Comparison of ENCODE assay signal across 10 cellular contexts in genomic region chr19:39246951-39247669, GRCh38. TPM values are rescaled to one million over a fixed set of nuclear protein-coding genes. Genes with fewer than 3 reads are reported as not detected.
DNase-seq lines count a peak whose midpoint lies in the region; ATAC-seq, FAIRE-seq and TF ChIP-seq lines count a peak whose summit lies in the region.
"Had no signal": no experiment of that assay in that cellular context is flagged by ENCODE, and none has a peak within 500 bp of the region (broad histone marks: within the 10 kb centered on the region; RNA-seq: fewer than 3 reads in every experiment).

No MANE protein-coding gene starts in this region.

- H3K27me3 Mint-ChIP-seq in progenitor cell of endocrine pancreas = peaks cover 61% of the 10 kb centered on the region

- H2BK5ac ChIP-seq in H1 (ENCODE audit: low read depth, low read length) (no peak overlapping the region), neuronal stem cell (ENCODE audit: low read length) (peak overlapping the region; percentile 66)

- BruUV-seq in Panc1 (replicated peaks; lab: Mats Ljungman, UMichigan) = no TSS peak

- intact Hi-C loops in Panc1 (cut with micrococcal nuclease; ENCODE audit: unreplicated experiment) = no loop called here

- CTCF ChIA-PET in Panc1 (lab: Charles Lee) (interaction anchor here (0.6 kb wide), 1 partner anchor 339 kb away, joined by 3 read pairs; no protein-coding TSS in a partner anchor), H1 (lab: Charles Lee; ENCODE audit: partially characterized antibody) (interaction anchor here (0.6 to 1.6 kb wide), 8 partner anchors 15 to 135 kb away, joined by 3 to 5 read pairs (median 4); no protein-coding TSS in a partner anchor)

- H3K79me2 ChIP-seq in H1 (ENCODE audit: control insufficient read depth in 1 of 2, insufficient read depth in 2 of 2, low read length in 2 of 2) = no peaks in the 10 kb centered on the region

- no peak overlapping the region for H2BK20ac ChIP-seq in H1 (ENCODE audit: low read length)

- H2BK120ac ChIP-seq in H1 (replicated peaks; ENCODE audit: low read depth, low read length) (no peak overlapping the region), neuronal stem cell (ENCODE audit: low read depth, low read length) (peak overlapping the region; percentile 47)

- H3K4me3 Mint-ChIP-seq in progenitor cell of endocrine pancreas (ENCODE audit: low read depth) = no peak overlapping the region

- H3K27ac ChIP-seq in Panc1 (ENCODE audit: low read length) (no peak overlapping the region), H1 (ENCODE audit: low read depth, low read length) (no peak overlapping the region), neuronal stem cell (replicated peaks; ENCODE audit: low read length) (no peak overlapping the region)
- H3K27ac ChIP-seq: SK-N-MC had no signal

- DNase-seq in Daoy (ENCODE audit: low read depth) (peak; percentile 62), Panc1 (ENCODE audit: low read depth, low spot score) (no peak), H1 (ENCODE audit: low read depth in 1 of 2, low spot score in 2 of 2) (peak in 1 of 2 experiments; percentile 85), neuronal stem cell (ENCODE audit: low spot score) (no peak), progenitor cell of endocrine pancreas (ENCODE audit: low spot score, unreplicated experiment) (no peak), NCI-H2171 treated with DMSO at 0.1 percent for 48 hours (lab: John Stamatoyannopoulos, UW) (no peak), DMS114 treated with DMSO at 0.1 percent for 48 hours (lab: John Stamatoyannopoulos, UW; ENCODE audit: unreplicated experiment) (no peak), RKO (ENCODE audit: low spot score) (no peak)
- DNase-seq: effector CD8-positive, alpha-beta T cell had no signal

- peak overlapping the region; percentile 31; the same call in 1 of the 2 replicates for H4K8ac ChIP-seq in H1 (ENCODE audit: extremely low read depth, insufficient read depth, low read length)
- H4K8ac ChIP-seq in neuronal stem cell (ENCODE audit: low read depth, low read length) = peak overlapping the region; percentile 17

- no peak overlapping the region for H2BK15ac ChIP-seq in H1 (ENCODE audit: low read length)
- H2BK15ac ChIP-seq in neuronal stem cell (ENCODE audit: low read length) = peak overlapping the region; percentile 49

- no peak overlapping the region for H3K27ac Mint-ChIP-seq in progenitor cell of endocrine pancreas

- H3K27me3 ChIP-seq in Panc1 (ENCODE audit: control insufficient read depth, insufficient read depth, low read length) = peaks cover 3% of the 10 kb centered on the region; the same call in 1 of the 2 replicates
- H3K27me3 ChIP-seq in H1 (replicated peaks in 1 of 4; ENCODE audit: control insufficient read depth in 3 of 4, extremely low read depth in 1 of 4, insufficient read depth in 3 of 4, low read length in 3 of 4) = peaks cover 29 to 43% (median 36%) of the 10 kb centered on the region in 4 experiments
- peaks cover 19 to 50% (median 38%) of the 10 kb centered on the region in 3 experiments for H3K27me3 ChIP-seq in neuronal stem cell (ENCODE audit: control insufficient read depth in 3 of 3, insufficient read depth in 3 of 3, low read depth in 1 of 3, low read length in 3 of 3)

- H3K36me3 ChIP-seq in Panc1 (ENCODE audit: control insufficient read depth, insufficient read depth, low read length) (no peaks in the 10 kb centered on the region), H1 (ENCODE audit: control insufficient read depth in 2 of 4, insufficient read depth in 4 of 4, low read length in 3 of 4) (no peaks in the 10 kb centered on the region), neuronal stem cell (replicated peaks in 1 of 2; ENCODE audit: control insufficient read depth in 2 of 2, insufficient read depth in 2 of 2, low read length in 2 of 2) (no peaks in the 10 kb centered on the region)

- H3K9ac ChIP-seq in H1 (replicated peaks in 1 of 4; ENCODE audit: extremely low read depth in 1 of 4, low read depth in 3 of 4, low read length in 3 of 4) (no peak overlapping the region), neuronal stem cell (ENCODE audit: low read depth, low read length, poor library complexity) (no peak overlapping the region)

- ATAC-seq in Panc1 = peak; percentile 14; the same call in 1 of the 2 replicates

- no peak overlapping the region for H3K56ac ChIP-seq in H1 (replicated peaks; ENCODE audit: insufficient read length, low read depth, low read length)

- H4K5ac ChIP-seq in H1 (ENCODE audit: insufficient read length, low read depth, low read length) = no peak overlapping the region

- no peak overlapping the region for H2AK5ac ChIP-seq in H1 (ENCODE audit: low read depth, low read length)
- H2AK5ac ChIP-seq in neuronal stem cell (ENCODE audit: low read depth, low read length) = peak overlapping the region; percentile 63

- H3K4ac ChIP-seq in H1 (replicated peaks; ENCODE audit: insufficient read length, low read depth, low read length) (no peak overlapping the region), neuronal stem cell (ENCODE audit: low read length) (no peak overlapping the region)

- peak overlapping the region; percentile 28; the same call in 1 of the 2 replicates for H2AFZ ChIP-seq in H1 (ENCODE audit: low read length)
- H2AFZ ChIP-seq in neuronal stem cell (ENCODE audit: low read length) = peak overlapping the region; percentile 83

- TF ChIP-seq CTCF in Panc1 (IDR thresholded peaks at IDR 0.05) (no peak), H1 (IDR thresholded peaks at IDR 0.05; ENCODE audit: control extremely low read depth in 1 of 3, insufficient read depth in 1 of 3, low read depth in 1 of 3, low read length in 3 of 3) (no peak), progenitor cell of endocrine pancreas (IDR thresholded peaks at IDR 0.05; ENCODE audit: unreplicated experiment) (no peak)

- H3K9me3 ChIP-seq in Panc1 (ENCODE audit: control insufficient read depth, insufficient read depth, low read depth, low read length) (no peaks in the 10 kb centered on the region), H1 (ENCODE audit: insufficient read depth in 2 of 2, low read depth in 1 of 2, low read length in 1 of 2) (peaks cover 0 to 3% of the 10 kb centered on the region in 2 experiments; a peak in 1 of 4 replicates), neuronal stem cell (replicated peaks in 1 of 2; ENCODE audit: control insufficient read depth in 2 of 2, insufficient read depth in 1 of 2, low read depth in 1 of 2, low read length in 2 of 2) (peaks cover 0 to 9% of the 10 kb centered on the region in 2 donors)

- no peaks in the 10 kb centered on the region for H3K36me3 Mint-ChIP-seq in progenitor cell of endocrine pancreas (ENCODE audit: insufficient read depth)

- POLR2A ChIA-PET in Panc1 (lab: Charles Lee) = interaction anchor here (0.6 kb wide), 1 partner anchor 845 kb away, joined by 4 read pairs; no protein-coding TSS in a partner anchor
- POLR2A ChIA-PET in H1 (lab: Charles Lee; ENCODE audit: partially characterized antibody) = interaction anchor here (0.8 kb wide), 1 partner anchor 79 kb away, joined by 3 read pairs; no protein-coding TSS in a partner anchor

- TF ChIP-seq EP300 in H1 (IDR thresholded peaks at IDR 0.05; ENCODE audit: borderline replicate concordance in 1 of 2, low read depth in 2 of 2, low read length in 2 of 2) = no peak

- H3K4me1 ChIP-seq in Panc1 (ENCODE audit: control insufficient read depth, insufficient read depth, low read length) (no peaks in the 10 kb centered on the region), H1 (replicated peaks in 1 of 4; ENCODE audit: control insufficient read depth in 3 of 4, insufficient read depth in 4 of 4, low read length in 3 of 4) (peaks cover 0 to 14% (median 7%) of the 10 kb centered on the region in 4 experiments; a peak in 5 of 7 replicates), neuronal stem cell (ENCODE audit: control insufficient read depth in 2 of 2, insufficient read depth in 1 of 2, low read depth in 1 of 2, low read length in 2 of 2) (peaks cover 0 to 2% of the 10 kb centered on the region in 2 donors)

- no peaks in the 10 kb centered on the region for H3K9me3 Mint-ChIP-seq in progenitor cell of endocrine pancreas (ENCODE audit: low read depth)

- H3K4me2 ChIP-seq in H1 (ENCODE audit: insufficient read depth in 1 of 2, low read depth in 2 of 2, low read length in 2 of 2) (peak overlapping the region; percentile 32 to 81), neuronal stem cell (ENCODE audit: insufficient read depth, low read length, poor library complexity, severe bottlenecking) (peak overlapping the region; percentile 33)

- in situ Hi-C loops in Panc1 (cut with HindIII; ENCODE audit: low pct_unique_long_range_greater_than_20kb, low sequenced_read_pairs) = no loop called here

- no peak for TF ChIP-seq POLR2A in H1 (IDR thresholded peaks at IDR 0.05; ENCODE audit: control extremely low read depth in 1 of 2, low read depth in 2 of 2, low read length in 2 of 2)

- H4K91ac ChIP-seq in H1 (replicated peaks; ENCODE audit: insufficient read length, low read length) (no peak overlapping the region), neuronal stem cell (ENCODE audit: low read depth, low read length, poor library complexity) (no peak overlapping the region)

- H3K23me2 ChIP-seq in H1 (ENCODE audit: low read depth, low read length) = peaks cover 8% of the 10 kb centered on the region; the same call in 1 of the 2 replicates

- TF ChIP-seq RAD21 in H1 (IDR thresholded peaks at IDR 0.05 in 1 of 2, conservative IDR thresholded peaks at IDR 0.05 in 1 of 2; ENCODE audit: low read depth in 2 of 2, low read length in 2 of 2) = no peak

- H3K79me1 ChIP-seq in H1 (ENCODE audit: low read depth, low read length) = no peaks in the 10 kb centered on the region
- H3K79me1 ChIP-seq in neuronal stem cell (ENCODE audit: low read depth, low read length) = no peaks in the 10 kb centered on the region

- H3K4me3 ChIP-seq in Panc1 (ENCODE audit: low read depth in 2 of 2, low read length in 2 of 2) (no peak overlapping the region), H1 (ENCODE audit: extremely low read depth in 1 of 4, insufficient read depth in 2 of 4, low read depth in 3 of 4, low read length in 4 of 4) (peak overlapping the region in 2 of 4 experiments; percentile 29 to 51; a peak in 3 of 8 replicates), neuronal stem cell (ENCODE audit: low read length in 2 of 2) (peak overlapping the region in 1 of 2 donors; percentile 1)
- H3K4me3 ChIP-seq: SK-N-MC had no signal

- H3K14ac ChIP-seq in H1 (ENCODE audit: insufficient read length) (no peak overlapping the region), neuronal stem cell (ENCODE audit: low read length) (peak overlapping the region; percentile 71)

- H2BK12ac ChIP-seq in H1 (ENCODE audit: low read depth, low read length) (no peak overlapping the region), neuronal stem cell (ENCODE audit: low read length) (no peak overlapping the region)

- H3K23ac ChIP-seq in H1 (ENCODE audit: insufficient read length) (no peak overlapping the region), neuronal stem cell (ENCODE audit: low read depth, low read length, poor library complexity) (peak overlapping the region; percentile 43)

- 18% methylated on average over 25 of the region's 42 CpGs; no CpG with 5 or more reads in 1 of the 2 experiments for WGBS in H1 (ENCODE audit: extremely low coverage in 1 of 2, insufficient coverage in 1 of 2, insufficient read length in 1 of 2, insufficient replicate concordance in 2 of 2, low coverage in 1 of 2, low lambda C conversion rate in 2 of 2, missing lambda C conversion rate in 1 of 2), 2 experiments
- no CpG with 5 or more reads among the region's 42 CpGs for WGBS in neuronal stem cell (ENCODE audit: extremely low coverage in 2 of 2, insufficient read length in 2 of 2, insufficient replicate concordance in 1 of 2), 2 donors

- H3K18ac ChIP-seq in H1 (ENCODE audit: extremely low read depth, low read length) (no peak overlapping the region), neuronal stem cell (ENCODE audit: low read length) (peak overlapping the region; percentile 85)

- FAIRE-seq in H1 (lab: Jason Lieb, UNC) = no peak

- peaks cover 0 to 5% of the 10 kb centered on the region in 2 experiments for H4K20me1 ChIP-seq in H1 (replicated peaks in 1 of 2; ENCODE audit: control insufficient read depth in 1 of 2, insufficient read depth in 2 of 2, low read length in 2 of 2)

- H3K4me1 Mint-ChIP-seq in progenitor cell of endocrine pancreas (ENCODE audit: low read depth) = no peaks in the 10 kb centered on the region

RNA-seq across cellular contexts. Expression of gene IFNL4, which starts 1.5 kb away (rescaled TPM):
- not detected in 2 replicates for total RNA-seq in Daoy (2014; rRNA removed; shearing (Covaris generic))
- not detected for total RNA-seq in Panc1 (2021; ENCODE audit: unreplicated experiment)
- polyA plus RNA-seq in Panc1 (2012; ENCODE audit: insufficient read length) = not detected
- not detected in 2 replicates for total RNA-seq in H1 (2021; fragmentation: NEBNext Ultra II Directional; extraction: Animal tissue kit (Norgen Biotek cat#: 25700))
- not detected in 2 replicates for polyA plus RNA-seq in H1 (2011; rRNA removed)
- 0.06 TPM for polyA plus RNA-seq in H1 (2011; cell fraction: cytosol; rRNA removed)
- polyA plus RNA-seq in H1 (2011; cell fraction: nucleus; rRNA removed) = 0.10 TPM
- polyA plus RNA-seq in H1 (2012, experiment 1 of 2) = not detected in 4 replicates
- not detected for polyA plus RNA-seq in H1 (2012, experiment 2 of 2)
- 0.04 TPM for polyA plus RNA-seq in H1 (2013, experiment 1 of 2)
- polyA plus RNA-seq in H1 (2013, experiment 2 of 2) = not detected
- not detected in 2 replicates for polyA minus RNA-seq in H1 (2011; rRNA and poly(A)+ RNA removed)
- polyA minus RNA-seq in H1 (2011; cell fraction: cytosol; rRNA and poly(A)+ RNA removed) = not detected
- polyA minus RNA-seq in H1 (2011; cell fraction: nucleus; rRNA and poly(A)+ RNA removed) = not detected
- polyA plus RNA-seq in neuronal stem cell (2013, experiment 1 of 2) = 0.03 TPM
- 0.03 TPM for polyA plus RNA-seq in neuronal stem cell (2013, experiment 2 of 2)
- not detected in 2 replicates for total RNA-seq in progenitor cell of endocrine pancreas

RNA-seq across cellular contexts. Expression of gene IFNL3, which starts 2.3 kb away (rescaled TPM):
- total RNA-seq in Daoy (2014; rRNA removed; shearing (Covaris generic)) = not detected in 2 replicates
- total RNA-seq in Panc1 (2021; ENCODE audit: unreplicated experiment) (not detected), progenitor cell of endocrine pancreas (not detected in 2 replicates)
- not detected for polyA plus RNA-seq in Panc1 (2012; ENCODE audit: insufficient read length)
- not detected in 2 replicates for total RNA-seq in H1 (2021; fragmentation: NEBNext Ultra II Directional; extraction: Animal tissue kit (Norgen Biotek cat#: 25700))
- polyA plus RNA-seq in H1 (2011; rRNA removed) = 0.11 TPM in 1 of 2 replicates, not detected in the other
- polyA plus RNA-seq in H1 (2011; cell fraction: cytosol; rRNA removed) = not detected
- polyA plus RNA-seq in H1 (2011; cell fraction: nucleus; rRNA removed) = not detected
- polyA plus RNA-seq in H1 (2012, experiment 1 of 2) = not detected in 4 replicates
- not detected for polyA plus RNA-seq in H1 (2012, experiment 2 of 2)
- polyA plus RNA-seq in H1 (2013, experiment 1 of 2) = not detected
- polyA plus RNA-seq in H1 (2013, experiment 2 of 2) = not detected
- polyA minus RNA-seq in H1 (2011; rRNA and poly(A)+ RNA removed) = not detected in 2 replicates
- not detected for polyA minus RNA-seq in H1 (2011; cell fraction: cytosol; rRNA and poly(A)+ RNA removed)
- not detected for polyA minus RNA-seq in H1 (2011; cell fraction: nucleus; rRNA and poly(A)+ RNA removed)
- polyA plus RNA-seq in neuronal stem cell (2013, experiment 1 of 2) = not detected
- polyA plus RNA-seq in neuronal stem cell (2013, experiment 2 of 2) = 0.06 TPM

RNA-seq across cellular contexts. Expression of gene IFNL2, which starts 21.1 kb away (rescaled TPM):
- total RNA-seq in Daoy (2014; rRNA removed; shearing (Covaris generic)) = not detected in 2 replicates
- total RNA-seq in Panc1 (2021; ENCODE audit: unreplicated experiment) (0.33 TPM), progenitor cell of endocrine pancreas (not detected in 2 replicates)
- polyA plus RNA-seq in Panc1 (2012; ENCODE audit: insufficient read length) = not detected
- total RNA-seq in H1 (2021; fragmentation: NEBNext Ultra II Directional; extraction: Animal tissue kit (Norgen Biotek cat#: 25700)) = not detected in 2 replicates
- polyA plus RNA-seq in H1 (2011; rRNA removed) = not detected in 2 replicates
- not detected for polyA plus RNA-seq in H1 (2011; cell fraction: cytosol; rRNA removed)
- not detected for polyA plus RNA-seq in H1 (2011; cell fraction: nucleus; rRNA removed)
- polyA plus RNA-seq in H1 (2012, experiment 1 of 2) = not detected in 4 replicates
- polyA plus RNA-seq in H1 (2012, experiment 2 of 2) = not detected
- not detected for polyA plus RNA-seq in H1 (2013, experiment 1 of 2)
- not detected for polyA plus RNA-seq in H1 (2013, experiment 2 of 2)
- polyA minus RNA-seq in H1 (2011; rRNA and poly(A)+ RNA removed) = not detected in 2 replicates
- polyA minus RNA-seq in H1 (2011; cell fraction: cytosol; rRNA and poly(A)+ RNA removed) = not detected
- polyA minus RNA-seq in H1 (2011; cell fraction: nucleus; rRNA and poly(A)+ RNA removed) = not detected
- not detected for polyA plus RNA-seq in neuronal stem cell (2013, experiment 1 of 2)
- not detected for polyA plus RNA-seq in neuronal stem cell (2013, experiment 2 of 2)

RNA-seq across cellular contexts. Expression of gene SYCN, which starts 43.0 kb away (rescaled TPM):
- not detected in 2 replicates for total RNA-seq in Daoy (2014; rRNA removed; shearing (Covaris generic))
- 0.33 TPM for total RNA-seq in Panc1 (2021; ENCODE audit: unreplicated experiment)
- polyA plus RNA-seq in Panc1 (2012; ENCODE audit: insufficient read length) = not detected
- total RNA-seq in H1 (2021; fragmentation: NEBNext Ultra II Directional; extraction: Animal tissue kit (Norgen Biotek cat#: 25700)) = not detected in 2 replicates
- not detected in 2 replicates for polyA plus RNA-seq in H1 (2011; rRNA removed)
- polyA plus RNA-seq in H1 (2011; cell fraction: cytosol; rRNA removed) = not detected
- polyA plus RNA-seq in H1 (2011; cell fraction: nucleus; rRNA removed) = not detected
- polyA plus RNA-seq in H1 (2012, experiment 1 of 2) = not detected in 4 replicates
- polyA plus RNA-seq in H1 (2012, experiment 2 of 2) = not detected
- not detected for polyA plus RNA-seq in H1 (2013, experiment 1 of 2)
- not detected for polyA plus RNA-seq in H1 (2013, experiment 2 of 2)
- polyA minus RNA-seq in H1 (2011; rRNA and poly(A)+ RNA removed) = not detected in 2 replicates
- not detected for polyA minus RNA-seq in H1 (2011; cell fraction: cytosol; rRNA and poly(A)+ RNA removed)
- polyA minus RNA-seq in H1 (2011; cell fraction: nucleus; rRNA and poly(A)+ RNA removed) = not detected
- not detected for polyA plus RNA-seq in neuronal stem cell (2013, experiment 1 of 2)
- not detected for polyA plus RNA-seq in neuronal stem cell (2013, experiment 2 of 2)
- total RNA-seq in progenitor cell of endocrine pancreas = not detected in 2 replicates

RNA-seq across cellular contexts. Expression of gene IFNL1, which starts 49.1 kb away (rescaled TPM):
- not detected in 2 replicates for total RNA-seq in Daoy (2014; rRNA removed; shearing (Covaris generic))
- total RNA-seq in Panc1 (2021; ENCODE audit: unreplicated experiment) (0.57 TPM), progenitor cell of endocrine pancreas (not detected in 2 replicates)
- polyA plus RNA-seq in Panc1 (2012; ENCODE audit: insufficient read length) = 0.27 TPM
- total RNA-seq in H1 (2021; fragmentation: NEBNext Ultra II Directional; extraction: Animal tissue kit (Norgen Biotek cat#: 25700)) = not detected in 2 replicates
- not detected in 2 replicates for polyA plus RNA-seq in H1 (2011; rRNA removed)
- polyA plus RNA-seq in H1 (2011; cell fraction: cytosol; rRNA removed) = not detected
- not detected for polyA plus RNA-seq in H1 (2011; cell fraction: nucleus; rRNA removed)
- polyA plus RNA-seq in H1 (2012, experiment 1 of 2) = not detected in 4 replicates
- polyA plus RNA-seq in H1 (2012, experiment 2 of 2) = not detected
- not detected for polyA plus RNA-seq in H1 (2013, experiment 1 of 2)
- not detected for polyA plus RNA-seq in H1 (2013, experiment 2 of 2)
- polyA minus RNA-seq in H1 (2011; rRNA and poly(A)+ RNA removed) = not detected in 2 replicates
- polyA minus RNA-seq in H1 (2011; cell fraction: cytosol; rRNA and poly(A)+ RNA removed) = not detected
- not detected for polyA minus RNA-seq in H1 (2011; cell fraction: nucleus; rRNA and poly(A)+ RNA removed)
- polyA plus RNA-seq in neuronal stem cell (2013, experiment 1 of 2) = not detected
- polyA plus RNA-seq in neuronal stem cell (2013, experiment 2 of 2) = not detected
